ENCODE assay signal across 18 cellular contexts in genomic region chr1:98098473-98098872, GRCh38.
DNase-seq lines count a peak whose midpoint lies in the region; TF ChIP-seq lines count a peak whose summit lies in the region.
"Had no signal": no experiment of that assay in that cellular context is flagged by ENCODE, and none has a peak within 500 bp of the region (broad histone marks: within the 10 kb centered on the region; RNA-seq: fewer than 3 reads in every experiment).

No MANE protein-coding gene starts in this region.

- H3K36me3 Mint-ChIP-seq in activated T-cell treated with anti-CD3 and anti-CD28 coated beads, Interleukin-2, amount 50 U/mL, for 24 hours (ENCODE audit: low read depth) = no peaks in the 10 kb centered on the region
- no peaks in the 10 kb centered on the region for H3K36me3 Mint-ChIP-seq in activated CD4-positive, alpha-beta memory T cell treated with anti-CD3 and anti-CD28 coated beads for 36 hours
- H3K36me3 Mint-ChIP-seq: CD14-positive monocyte; CD4-positive, alpha-beta memory T cell had no signal

- peaks cover 7 to 21% of the 10 kb centered on the region in 2 experiments; a peak in 3 of 4 replicates for H3K4me1 ChIP-seq in SK-N-SH (ENCODE audit: control insufficient read depth in 1 of 2, insufficient read depth in 2 of 2, low read depth in 1 of 2, low read length in 1 of 2)
- H3K4me1 ChIP-seq: BLaER1 had no signal

- no peak overlapping the region for H3K27ac Mint-ChIP-seq in activated T-cell treated with anti-CD3 and anti-CD28 coated beads, Interleukin-2, amount 50 U/mL, for 24 hours
- no peak overlapping the region for H3K27ac Mint-ChIP-seq in activated CD4-positive, alpha-beta memory T cell treated with anti-CD3 and anti-CD28 coated beads for 36 hours
- H3K27ac Mint-ChIP-seq: CD14-positive monocyte; CD4-positive, alpha-beta memory T cell; HFFc6 had no signal

- peak overlapping the region in 1 of 2 experiments; percentile 76; a peak in 2 of 4 replicates for H3K27ac ChIP-seq in SK-N-SH (ENCODE audit: low read depth in 2 of 2, low read length in 1 of 2)
- H3K27ac ChIP-seq: BLaER1 had no signal

- H2AFZ ChIP-seq in SK-N-SH (ENCODE audit: low read depth) = no peak overlapping the region

- peaks cover 7% of the 10 kb centered on the region for H3F3A ChIP-seq in SK-N-SH (replicated peaks; ENCODE audit: insufficient read depth)

- H3K4me1 Mint-ChIP-seq in activated T-cell treated with anti-CD3 and anti-CD28 coated beads, Interleukin-2, amount 50 U/mL, for 24 hours (ENCODE audit: low read depth) = no peaks in the 10 kb centered on the region
- no peaks in the 10 kb centered on the region for H3K4me1 Mint-ChIP-seq in activated CD4-positive, alpha-beta memory T cell treated with anti-CD3 and anti-CD28 coated beads for 36 hours (ENCODE audit: low read depth)
- H3K4me1 Mint-ChIP-seq: CD14-positive monocyte; CD4-positive, alpha-beta memory T cell had no signal

- H3K4me2 ChIP-seq in SK-N-SH = no peak overlapping the region
- H3K4me2 ChIP-seq: BLaER1 had no signal

- no peaks in the 10 kb centered on the region for H3K27me3 ChIP-seq in SK-N-SH (ENCODE audit: insufficient read depth)
- H3K27me3 ChIP-seq: BLaER1 had no signal

- intact Hi-C loops in activated CD4-positive, alpha-beta memory T cell treated with anti-CD3 and anti-CD28 coated beads for 36 hours (cut with micrococcal nuclease) = no loop called here

- H3K27me3 Mint-ChIP-seq in activated T-cell treated with anti-CD3 and anti-CD28 coated beads, Interleukin-2, amount 50 U/mL, for 24 hours = no peaks in the 10 kb centered on the region
- H3K27me3 Mint-ChIP-seq in activated CD4-positive, alpha-beta memory T cell treated with anti-CD3 and anti-CD28 coated beads for 36 hours = peaks cover 3% of the 10 kb centered on the region

- no peaks in the 10 kb centered on the region for H3K9me2 ChIP-seq in SK-N-SH

- CTCF ChIA-PET in SK-N-SH (lab: Yijun Ruan, JAX) = interaction anchor here (1.2 kb wide), 1 partner anchor 44 kb away, joined by 4 read pairs; no protein-coding TSS in a partner anchor
- CTCF ChIA-PET in activated CD4-positive, alpha-beta memory T cell treated with anti-CD3 and anti-CD28 coated beads for 36 hours (lab: Charles Lee) = no interaction called here

- peak; percentile 12 for DNase-seq in COLO829 (ENCODE audit: low spot score)
- peak; percentile 58 for DNase-seq in NCI-H2227 treated with DMSO at 0.1 percent for 48 hours (lab: John Stamatoyannopoulos, UW)
- peak; percentile 9 for DNase-seq in SK-N-SH
- peak; percentile 3 for DNase-seq in midbrain (lab: John Stamatoyannopoulos, UW)
- DNase-seq in activated T-cell treated with anti-CD3 and anti-CD28 coated beads, Interleukin-2, amount 50 U/mL, for 24 hours = no peak
- DNase-seq in activated CD4-positive, alpha-beta memory T cell treated with anti-CD3 and anti-CD28 coated beads for 36 hours = no peak
- DNase-seq in retina = no peak
- DNase-seq: ACHN; Calu3; CD4-positive, alpha-beta memory T cell; DMS79 treated with DMSO at 0.1 percent for 48 hours; EL; GOT3; H7; HFFc6 had no signal

- TF ChIP-seq EP300 in SK-N-SH (IDR thresholded peaks at IDR 0.05; ENCODE audit: borderline replicate concordance in 1 of 2, low read depth in 1 of 2, low read length in 1 of 2) = peak in 1 of 2 experiments; percentile 84; a peak in 2 of 4 replicates

- no peaks in the 10 kb centered on the region for H3K9me3 ChIP-seq in SK-N-SH
- H3K9me3 ChIP-seq: BLaER1 had no signal

- no peak; the same call in 1 of the 2 replicates for TF ChIP-seq RAD21 in SK-N-SH (IDR thresholded peaks at IDR 0.05; ENCODE audit: low read length)

- no peak for TF ChIP-seq CTCF in SK-N-SH (IDR thresholded peaks at IDR 0.05)

- H4K20me1 ChIP-seq in SK-N-SH (ENCODE audit: insufficient read depth) = no peaks in the 10 kb centered on the region
- H4K20me1 ChIP-seq: BLaER1 had no signal

- H3K79me2 ChIP-seq in SK-N-SH (ENCODE audit: insufficient read depth) = no peaks in the 10 kb centered on the region

- no peak overlapping the region for H3K4me3 ChIP-seq in SK-N-SH (ENCODE audit: low read depth in 2 of 2, low read length in 1 of 2)
- H3K4me3 ChIP-seq: BLaER1, GM12878 had no signal

- H3K4me3 Mint-ChIP-seq in activated T-cell treated with anti-CD3 and anti-CD28 coated beads, Interleukin-2, amount 50 U/mL, for 24 hours = no peak overlapping the region
- no peak overlapping the region for H3K4me3 Mint-ChIP-seq in activated CD4-positive, alpha-beta memory T cell treated with anti-CD3 and anti-CD28 coated beads for 36 hours
- H3K4me3 Mint-ChIP-seq: CD14-positive monocyte; CD4-positive, alpha-beta memory T cell; HFFc6 had no signal

- H3K36me3 ChIP-seq in SK-N-SH (replicated peaks in 1 of 2; ENCODE audit: control insufficient read depth in 1 of 2, insufficient read depth in 2 of 2, low read length in 1 of 2) = no peaks in the 10 kb centered on the region
- H3K36me3 ChIP-seq: BLaER1 had no signal

- POLR2A ChIA-PET in SK-N-SH (lab: Yijun Ruan, JAX) = no interaction called here
- POLR2A ChIA-PET in activated CD4-positive, alpha-beta memory T cell treated with anti-CD3 and anti-CD28 coated beads for 36 hours (lab: Charles Lee) = no interaction called here

- no peak overlapping the region for H3K9ac ChIP-seq in SK-N-SH
- H3K9ac ChIP-seq: BLaER1 had no signal

- H3K9me3 Mint-ChIP-seq in activated T-cell treated with anti-CD3 and anti-CD28 coated beads, Interleukin-2, amount 50 U/mL, for 24 hours = no peaks in the 10 kb centered on the region
- H3K9me3 Mint-ChIP-seq in activated CD4-positive, alpha-beta memory T cell treated with anti-CD3 and anti-CD28 coated beads for 36 hours = no peaks in the 10 kb centered on the region
- H3K9me3 Mint-ChIP-seq: CD4-positive, alpha-beta memory T cell; HFFc6 had no signal

TF ChIP-seq in SK-N-SH, 30 proteins besides CTCF, POLR2A, EP300 and RAD21:
- TF ChIP-seq GATA2 (CRISPR knock-in tag; IDR thresholded peaks at IDR 0.05) = peak; percentile 83
- no peak for TF ChIP-seq NFIC (IDR thresholded peaks at IDR 0.05; ENCODE audit: borderline replicate concordance)
- peak; percentile 63 for TF ChIP-seq FOXJ3 (CRISPR knock-in tag; IDR thresholded peaks at IDR 0.05)
- no peak for TF ChIP-seq RFX5 (IDR thresholded peaks at IDR 0.05; ENCODE audit: low read length)
- peak; percentile 47 for TF ChIP-seq TCF12 (IDR thresholded peaks at IDR 0.05)
- peak; percentile 19; the same call in 1 of the 2 replicates for TF ChIP-seq RCOR1 (IDR thresholded peaks at IDR 0.05; ENCODE audit: low read length)
- TF ChIP-seq MEF2A (IDR thresholded peaks at IDR 0.05; ENCODE audit: borderline replicate concordance, low read depth) = no peak

Comparison
In these comparisons a context has a peak if more than half of its experiments do, and no peak if none do; other contexts are left out.
1. DNase-seq: peak in COLO829 (single experiment), NCI-H2227 treated with DMSO at 0.1 percent for 48 hours (single experiment), SK-N-SH (single experiment) and midbrain (single experiment); none in activated T-cell treated with anti-CD3 and anti-CD28 coated beads, Interleukin-2, amount 50 U/mL, for 24 hours (single experiment), activated CD4-positive, alpha-beta memory T cell treated with anti-CD3 and anti-CD28 coated beads for 36 hours (single experiment) and retina (single experiment).